Comparison of ENCODE assay signal across 8 cellular contexts in genomic region chr2:20106746-20107145, GRCh38. TPM values are rescaled to one million over a fixed set of nuclear protein-coding genes. Genes with fewer than 3 reads are reported as not detected.
DNase-seq lines count a peak whose midpoint lies in the region; ATAC-seq and TF ChIP-seq lines count a peak whose summit lies in the region.

No MANE protein-coding gene starts in this region.

- H3K4me3 Mint-ChIP-seq in activated T-cell treated with anti-CD3 and anti-CD28 coated beads, Interleukin-2, amount 50 U/mL, for 4 hours, result peak overlapping the region; percentile 60

- H3K27ac ChIP-seq in cardiac muscle cell (no peak overlapping the region), smooth muscle cell (ENCODE audit: low read depth) (no peak overlapping the region)

- H3K9ac ChIP-seq in smooth muscle cell (ENCODE audit: low read depth), result no peak overlapping the region

- no peaks in the 10 kb centered on the region for H3K36me3 Mint-ChIP-seq in activated T-cell treated with anti-CD3 and anti-CD28 coated beads, Interleukin-2, amount 50 U/mL, for 4 hours (ENCODE audit: insufficient read depth)

- peak; percentile 14 for DNase-seq in activated T-cell treated with anti-CD3 and anti-CD28 coated beads, Interleukin-2, amount 50 U/mL, for 4 hours
- DNase-seq in cardiac muscle cell (ENCODE audit: low read depth in 1 of 2, low spot score in 1 of 2) (peak; percentile 38 to 60), smooth muscle cell (lab: John Stamatoyannopoulos, UW; ENCODE audit: unreplicated experiment) (no peak), NCI-H1105 treated with DMSO at 0.1 percent for 48 hours (lab: John Stamatoyannopoulos, UW) (no peak), putamen (ENCODE audit: low spot score) (no peak)

- H3K36me3 ChIP-seq in cardiac muscle cell, result no peaks in the 10 kb centered on the region
- no peaks in the 10 kb centered on the region for H3K36me3 ChIP-seq in smooth muscle cell (ENCODE audit: low read depth)

- H3K4me1 ChIP-seq in cardiac muscle cell (ENCODE audit: low read depth) (no peaks in the 10 kb centered on the region), smooth muscle cell (ENCODE audit: low read depth) (peaks cover 6% of the 10 kb centered on the region)

- peaks cover 7% of the 10 kb centered on the region for H3F3A ChIP-seq in smooth muscle cell (ENCODE audit: low read depth)

- no peak overlapping the region for H3K4me3 ChIP-seq in cardiac muscle cell
- peak overlapping the region; percentile 39 for H3K4me3 ChIP-seq in smooth muscle cell

- H3K4me1 Mint-ChIP-seq in activated T-cell treated with anti-CD3 and anti-CD28 coated beads, Interleukin-2, amount 50 U/mL, for 4 hours (ENCODE audit: low read depth), result peaks cover 2% of the 10 kb centered on the region

- peaks cover 9% of the 10 kb centered on the region for H3K9me3 Mint-ChIP-seq in activated T-cell treated with anti-CD3 and anti-CD28 coated beads, Interleukin-2, amount 50 U/mL, for 4 hours

- WGBS in smooth muscle cell (ENCODE audit: low lambda C conversion rate), result 12% methylated on average over 13 of the region's 34 CpGs

- ATAC-seq in HG02678 (IDR thresholded peaks at IDR 0.05; ENCODE audit: unreplicated experiment) (peak; percentile 73), HG02884 (IDR thresholded peaks at IDR 0.05; ENCODE audit: unreplicated experiment) (no peak), HG03378 (IDR thresholded peaks at IDR 0.05; ENCODE audit: unreplicated experiment) (no peak)
- peak in 1 of 2 donors; percentile 62 for ATAC-seq in activated T-cell treated with anti-CD3 and anti-CD28 coated beads, Interleukin-2, amount 50 U/mL, for 4 hours

- H3K79me2 ChIP-seq in smooth muscle cell (ENCODE audit: low read depth), result no peaks in the 10 kb centered on the region

- no peaks in the 10 kb centered on the region for H3K27me3 ChIP-seq in cardiac muscle cell
- no peaks in the 10 kb centered on the region for H3K27me3 ChIP-seq in smooth muscle cell (ENCODE audit: low read depth)

- TF ChIP-seq CTCF in cardiac muscle cell (IDR thresholded peaks at IDR 0.05; ENCODE audit: low read depth, low read length) (peak; percentile 52), smooth muscle cell (IDR thresholded peaks at IDR 0.05; ENCODE audit: borderline replicate concordance, insufficient read depth, poor library complexity, severe bottlenecking) (peak; percentile 60)

- peak overlapping the region; percentile 75 for H3K4me2 ChIP-seq in smooth muscle cell

- H3K9me3 ChIP-seq in cardiac muscle cell (ENCODE audit: low read depth) (no peaks in the 10 kb centered on the region), smooth muscle cell (replicated peaks; ENCODE audit: low read depth) (no peaks in the 10 kb centered on the region)

- H2AFZ ChIP-seq in smooth muscle cell (ENCODE audit: low read depth), result peak overlapping the region; percentile 90

- H3K27me3 Mint-ChIP-seq in activated T-cell treated with anti-CD3 and anti-CD28 coated beads, Interleukin-2, amount 50 U/mL, for 4 hours (ENCODE audit: low read depth), result peaks cover 26% of the 10 kb centered on the region

- H4K20me1 ChIP-seq in smooth muscle cell (ENCODE audit: low read depth), result no peaks in the 10 kb centered on the region

RNA-seq across cellular contexts. Expression of gene LAPTM4A, which starts 55.3 kb away (rescaled TPM):
- 10 to 100 TPM; 27.3 to 30.0 (median 29.7) TPM for total RNA-seq in activated T-cell treated with anti-CD3 and anti-CD28 coated beads, Interleukin-2, amount 50 U/mL, for 4 hours
- total RNA-seq in cardiac muscle cell (114 and 119 TPM in 2 replicates), smooth muscle cell (423 and 431 TPM in 2 replicates)
- polyA plus RNA-seq in cardiac muscle cell (425 and 522 TPM in 2 replicates), smooth muscle cell (466 and 476 TPM in 2 replicates)

Comparison
In these comparisons a context has a peak if more than half of its experiments do, and no peak if none do; other contexts are left out.
1. DNase-seq: peak in activated T-cell treated with anti-CD3 and anti-CD28 coated beads, Interleukin-2, amount 50 U/mL, for 4 hours (single experiment) and cardiac muscle cell (2 of 2); none in smooth muscle cell (single experiment), NCI-H1105 treated with DMSO at 0.1 percent for 48 hours (single experiment) and putamen (single experiment).